ENCODE assay signal across 17 cellular contexts in the genomic region with DNA sequence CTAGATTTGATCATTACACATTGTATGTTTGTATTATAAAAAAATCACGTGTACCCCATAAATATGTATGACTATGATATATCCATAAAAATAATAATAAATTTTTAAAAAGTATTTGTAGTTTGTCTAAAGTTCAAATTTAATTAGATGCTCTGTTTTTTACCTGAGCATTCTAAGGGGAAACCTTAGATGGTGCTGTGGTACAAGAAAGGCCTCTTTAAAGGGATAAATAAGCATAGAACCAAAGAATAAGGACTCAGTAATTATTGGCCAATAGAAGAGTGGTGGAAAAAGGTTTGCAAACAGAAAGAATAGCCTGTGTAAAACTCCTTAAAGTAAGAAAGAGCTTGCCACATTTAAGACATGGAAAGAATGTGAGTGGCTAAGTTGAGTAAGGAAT.
"Had no signal": no experiment of that assay in that cellular context is flagged by ENCODE, and none has a peak within 500 bp of the region (broad histone marks: within the 10 kb centered on the region; RNA-seq: fewer than 3 reads in every experiment).

No MANE protein-coding gene starts in this region.

- H3K27me3 ChIP-seq: left lung, right atrium auricular region, tibial nerve had no signal

- H3K36me3 ChIP-seq: left lung, prostate gland, right atrium auricular region, tibial nerve had no signal

- H3K27me3 Mint-ChIP-seq: activated CD4-positive, alpha-beta memory T cell treated with anti-CD3 and anti-CD28 coated beads for 36 hours; activated CD4-positive, alpha-beta T cell treated with anti-CD3 and anti-CD28 coated beads for 36 hours; activated CD8-positive, alpha-beta memory T cell treated with anti-CD3 and anti-CD28 coated beads, Interleukin-2, amount 10 ng/mL, durations not matched to agents 7 days and 5 days; activated naive CD8-positive, alpha-beta T cell treated with anti-CD3 and anti-CD28 coated beads for 36 hours; activated T-helper 17 cell treated with anti-CD3 and anti-CD28 coated beads, Interleukin-2, amount 50 U/mL, for 72 hours; stimulated activated naive CD8-positive, alpha-beta T cell treated with anti-CD3 and anti-CD28 coated beads, Interleukin-15, Interleukin-2, amounts not matched to agents 100 ng/mL and 50 ng/mL, for 24 hours; T-helper 17 cell had no signal

- H3K4me3 Mint-ChIP-seq: activated CD4-positive, alpha-beta memory T cell treated with anti-CD3 and anti-CD28 coated beads for 36 hours; activated CD4-positive, alpha-beta T cell treated with anti-CD3 and anti-CD28 coated beads for 36 hours; activated CD8-positive, alpha-beta memory T cell treated with anti-CD3 and anti-CD28 coated beads, Interleukin-2, amount 10 ng/mL, durations not matched to agents 7 days and 5 days; activated naive CD8-positive, alpha-beta T cell treated with anti-CD3 and anti-CD28 coated beads for 36 hours; activated T-helper 17 cell treated with anti-CD3 and anti-CD28 coated beads, Interleukin-2, amount 50 U/mL, for 72 hours; nephron progenitor cell; stimulated activated naive CD8-positive, alpha-beta T cell treated with anti-CD3 and anti-CD28 coated beads, Interleukin-15, Interleukin-2, amounts not matched to agents 100 ng/mL and 50 ng/mL, for 24 hours; T-helper 17 cell had no signal

- H3K4me1 Mint-ChIP-seq: activated CD4-positive, alpha-beta T cell treated with anti-CD3 and anti-CD28 coated beads for 36 hours; activated CD8-positive, alpha-beta memory T cell treated with anti-CD3 and anti-CD28 coated beads, Interleukin-2, amount 10 ng/mL, durations not matched to agents 7 days and 5 days; activated naive CD8-positive, alpha-beta T cell treated with anti-CD3 and anti-CD28 coated beads for 36 hours; activated T-helper 17 cell treated with anti-CD3 and anti-CD28 coated beads, Interleukin-2, amount 50 U/mL, for 72 hours; nephron progenitor cell; T-helper 17 cell had no signal

- H3K27ac Mint-ChIP-seq: activated CD4-positive, alpha-beta memory T cell treated with anti-CD3 and anti-CD28 coated beads for 36 hours; activated CD4-positive, alpha-beta T cell treated with anti-CD3 and anti-CD28 coated beads for 36 hours; activated CD8-positive, alpha-beta memory T cell treated with anti-CD3 and anti-CD28 coated beads, Interleukin-2, amount 10 ng/mL, durations not matched to agents 7 days and 5 days; activated naive CD8-positive, alpha-beta T cell treated with anti-CD3 and anti-CD28 coated beads for 36 hours; activated T-helper 17 cell treated with anti-CD3 and anti-CD28 coated beads, Interleukin-2, amount 50 U/mL, for 72 hours; nephron progenitor cell; stimulated activated naive CD8-positive, alpha-beta T cell treated with anti-CD3 and anti-CD28 coated beads, Interleukin-15, Interleukin-2, amounts not matched to agents 100 ng/mL and 50 ng/mL, for 24 hours; T-helper 17 cell had no signal

- H3K27ac ChIP-seq: left lung, prostate gland, right atrium auricular region, tibial nerve had no signal

- DNase-seq: activated CD4-positive, alpha-beta memory T cell treated with anti-CD3 and anti-CD28 coated beads for 36 hours; activated CD4-positive, alpha-beta T cell treated with anti-CD3 and anti-CD28 coated beads for 36 hours; activated CD8-positive, alpha-beta memory T cell treated with anti-CD3 and anti-CD28 coated beads, Interleukin-2, amount 10 ng/mL, durations not matched to agents 7 days and 5 days; activated naive CD4-positive, alpha-beta T cell; activated naive CD8-positive, alpha-beta T cell treated with anti-CD3 and anti-CD28 coated beads for 36 hours; amniotic stem cell; kidney; left lung; mammary epithelial cell; midbrain; nephron progenitor cell; T-helper 17 cell had no signal

- ATAC-seq: activated CD4-positive, alpha-beta T cell treated with anti-CD3 and anti-CD28 coated beads for 36 hours; activated CD8-positive, alpha-beta memory T cell treated with anti-CD3 and anti-CD28 coated beads, Interleukin-2, amount 10 ng/mL, durations not matched to agents 7 days and 5 days; activated T-helper 17 cell treated with anti-CD3 and anti-CD28 coated beads, Interleukin-2, amount 50 U/mL, for 72 hours; left lung; T-helper 17 cell had no signal

- H3K9me3 ChIP-seq: prostate gland had no signal

- H3K36me3 Mint-ChIP-seq: activated CD4-positive, alpha-beta memory T cell treated with anti-CD3 and anti-CD28 coated beads for 36 hours; activated CD8-positive, alpha-beta memory T cell treated with anti-CD3 and anti-CD28 coated beads, Interleukin-2, amount 10 ng/mL, durations not matched to agents 7 days and 5 days; activated naive CD8-positive, alpha-beta T cell treated with anti-CD3 and anti-CD28 coated beads for 36 hours had no signal

- H3K4me3 ChIP-seq: left lung, prostate gland, right atrium auricular region, tibial nerve had no signal

- H3K4me1 ChIP-seq: left lung, prostate gland, right atrium auricular region, tibial nerve had no signal
